ENCODE assay signal across 1 cellular context in genomic region chr9:94719878-94720277, GRCh38.
TF ChIP-seq lines count a peak whose summit lies in the region.

No MANE protein-coding gene starts in this region.

TF ChIP-seq in K562, 482 proteins besides CTCF, POLR2A, EP300 and RAD21 (continued from another document):
- TF ChIP-seq PBX2 (CRISPR knock-in tag; IDR thresholded peaks at IDR 0.05; ENCODE audit: low read depth) (no peak), PBX2 (tag; conservative IDR thresholded peaks at IDR 0.05; ENCODE audit: low read depth) (no peak), RBM39 (optimal IDR thresholded peaks at IDR 0.05; ENCODE audit: low read depth, low read length) (no peak), AFF1 (IDR thresholded peaks at IDR 0.05; ENCODE audit: low read depth in 1 of 2, partially characterized antibody in 2 of 2) (no peak), RAD51 (IDR thresholded peaks at IDR 0.05; ENCODE audit: borderline replicate concordance, low read depth) (no peak), ZC3H11A (IDR thresholded peaks at IDR 0.05; ENCODE audit: low read depth, low read length) (no peak), THAP7 (CRISPR knock-in tag; IDR thresholded peaks at IDR 0.05) (no peak), STAT5A (IDR thresholded peaks at IDR 0.05; ENCODE audit: borderline replicate concordance, low read length) (no peak), ZNF561 (CRISPR knock-in tag; conservative IDR thresholded peaks at IDR 0.05) (no peak), MTA3 (IDR thresholded peaks at IDR 0.05; ENCODE audit: borderline replicate concordance) (no peak), E2F8 (IDR thresholded peaks at IDR 0.05; ENCODE audit: low read depth, partially characterized antibody) (no peak)
